28 cellular contexts compared by ENCODE assay signal in the genomic region with DNA sequence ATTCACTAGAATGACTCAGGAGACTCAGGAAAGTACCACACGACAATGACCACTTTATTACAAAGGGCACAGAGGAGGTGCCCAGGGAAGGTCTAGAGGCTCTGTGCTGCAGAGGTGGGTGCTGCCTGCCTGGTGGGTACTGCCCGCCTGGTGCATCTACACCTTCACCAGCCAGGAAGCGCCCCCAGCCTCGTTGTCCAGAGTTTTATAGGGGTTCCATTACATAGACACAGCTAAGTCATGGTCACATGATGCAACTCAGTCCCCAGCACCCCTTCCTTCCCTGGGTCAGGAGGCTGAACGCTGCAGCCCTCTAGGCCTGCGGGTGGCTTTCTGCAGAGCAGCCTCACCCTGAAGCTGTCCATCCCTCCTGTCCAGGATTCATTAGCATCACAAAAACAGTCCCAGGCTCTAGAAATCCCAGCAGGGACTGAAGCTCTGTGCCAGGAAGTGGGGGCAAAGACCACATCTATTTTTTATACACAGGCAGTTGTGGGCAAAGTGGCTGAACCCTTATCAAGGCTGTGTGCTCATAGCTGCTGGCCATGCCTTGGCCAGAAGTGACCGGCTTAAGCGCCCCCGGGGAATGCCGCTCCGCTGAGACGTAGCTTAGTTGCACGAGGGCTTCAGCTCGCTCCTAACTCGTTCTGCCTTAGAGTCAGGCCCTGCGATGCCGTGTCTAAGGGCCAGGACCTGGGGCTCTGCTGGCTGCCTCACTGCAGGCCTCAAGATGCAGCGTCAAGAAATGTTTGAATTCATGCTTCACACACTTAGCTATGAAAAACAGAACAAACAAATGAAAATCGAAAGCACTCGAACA.
"Had no signal": no experiment of that assay in that cellular context is flagged by ENCODE, and none has a peak within 500 bp of the region (broad histone marks: within the 10 kb centered on the region; RNA-seq: fewer than 3 reads in every experiment).

No MANE protein-coding gene starts in this region.

- ATAC-seq: activated CD8-positive, alpha-beta memory T cell treated with anti-CD3 and anti-CD28 coated beads, Interleukin-2, amount 10 ng/mL, durations not matched to agents 7 days and 5 days; activated CD8-positive, alpha-beta T cell treated with anti-CD3 and anti-CD28 coated beads, Interleukin-2, amount 10 ng/mL, durations not matched to agents 7 days and 5 days; activated T-cell treated with anti-CD3 and anti-CD28 coated beads, Interleukin-2, amount 50 U/mL, for 4 hours; Panc1; WTC11 had no signal

- H3K4me3 ChIP-seq: MG63 had no signal

- H3K9me3 ChIP-seq: MG63 had no signal

- H3K27me3 ChIP-seq: brain microvascular endothelial cell, MG63 had no signal

- H3K36me3 ChIP-seq: brain microvascular endothelial cell, MG63 had no signal

- H3K27ac ChIP-seq: brain microvascular endothelial cell, KMS-11 had no signal

- DNase-seq: activated CD4-positive, alpha-beta T cell treated with anti-CD3 and anti-CD28 coated beads for 48 hours; activated CD4-positive, alpha-beta T cell treated with anti-CD3 and anti-CD28 coated beads, Interleukin-2, amount 50 U/mL, for 4 hours; activated CD4-positive, CD25-positive, alpha-beta regulatory T cell treated with anti-CD3 and anti-CD28 coated beads, Interleukin-2, amount 50 U/mL, for 72 hours; activated CD8-positive, alpha-beta memory T cell treated with anti-CD3 and anti-CD28 coated beads, Interleukin-2, amount 10 ng/mL, durations not matched to agents 7 days and 5 days; activated CD8-positive, alpha-beta T cell treated with anti-CD3 and anti-CD28 coated beads, Interleukin-2, amount 10 ng/mL, durations not matched to agents 7 days and 5 days; activated gamma-delta T cell treated with Interleukin-2 at 50 U/mL for 16 hours; activated naive CD4-positive, alpha-beta T cell treated with anti-CD3 and anti-CD28 coated beads, Interleukin-2, amount 10 ng/mL, durations not matched to agents 7 days and 5 days; activated naive CD8-positive, alpha-beta T cell treated with anti-CD3 and anti-CD28 coated beads for 36 hours; activated T-cell treated with anti-CD3 and anti-CD28 coated beads, Interleukin-2, amount 50 U/mL, for 4 hours; brain microvascular endothelial cell; MG63; MV-4-11; NCI-H1092 treated with DMSO at 0.1 percent for 48 hours; NCI-H1417 treated with DMSO at 0.1 percent for 48 hours; NCI-H1694; NCI-H2029; NCI-H2107; NCI-H2171 treated with DMSO at 0.1 percent for 48 hours; NCI-H345; NCI-H510A; NCI-H69; NK-92 treated with Interleukin-12 subunit alpha and Interleukin-12 subunit beta, amount 100 ng/mL, for 24 hours; OCI-M1; RPMI8226; SHP77 had no signal
